8 cellular contexts compared by ENCODE assay signal in genomic region chr10:86755740-86756510, GRCh38. TPM values are rescaled to one million over a fixed set of nuclear protein-coding genes. Genes with fewer than 3 reads are reported as not detected.
A peak's percentile ranks its signal among the peaks of the same experiment; 100 is the strongest.
DNase-seq lines count a peak whose midpoint lies in the region; ATAC-seq and TF ChIP-seq lines count a peak whose summit lies in the region.

No MANE protein-coding gene starts in this region.

- no peaks in the 10 kb centered on the region for H3K27me3 ChIP-seq in ACC112 (ENCODE audit: insufficient read depth, low read length)

- TF ChIP-seq CTCF in activated B cell treated with CpG ODN at 0.5 μM for 24 hours (IDR thresholded peaks at IDR 0.05) (no peak), cardiac fibroblast (IDR thresholded peaks at IDR 0.05; ENCODE audit: low read depth, low read length) (no peak)

- H3K4me1 Mint-ChIP-seq in activated B cell treated with CpG ODN at 0.5 μM for 24 hours, result peaks cover 40% of the 10 kb centered on the region

- H3K79me2 ChIP-seq in ACC112 (ENCODE audit: control insufficient read depth, insufficient read depth, low read length, unreplicated experiment), result peaks cover 75% of the 10 kb centered on the region

- peak overlapping the region; percentile 87 for H3K27ac ChIP-seq in ACC112 (ENCODE audit: low read depth, low read length)

- H3K4me3 ChIP-seq in ACC112 (ENCODE audit: low read depth, low read length) (peak overlapping the region; percentile 86), cardiac fibroblast (replicated peaks in 1 of 2; ENCODE audit: low read depth in 2 of 2, low read length in 2 of 2) (peak overlapping the region; percentile 65 to 72)

- peak overlapping the region; percentile 63 for H3K27ac Mint-ChIP-seq in activated B cell treated with CpG ODN at 0.5 μM for 24 hours

- H3K9me3 Mint-ChIP-seq in activated B cell treated with CpG ODN at 0.5 μM for 24 hours, result no peaks in the 10 kb centered on the region

- peaks cover 9% of the 10 kb centered on the region for H3K4me1 ChIP-seq in ACC112 (ENCODE audit: control insufficient read depth, insufficient read depth, low read length, unreplicated experiment)

- peaks cover 15% of the 10 kb centered on the region for H3K27me3 Mint-ChIP-seq in activated B cell treated with CpG ODN at 0.5 μM for 24 hours

- CTCF ChIA-PET in activated B cell treated with CpG ODN at 0.5 μM for 24 hours (lab: Charles Lee), result no interaction called here

- peak overlapping the region; percentile 90 for H2AFZ ChIP-seq in ACC112 (ENCODE audit: low read length, unreplicated experiment)

- POLR2A ChIA-PET in activated B cell treated with CpG ODN at 0.5 μM for 24 hours (lab: Charles Lee), result interaction anchor here (0.5 to 4.4 kb wide), 4 partner anchors 39 to 215 kb away, joined by 4 to 34 read pairs (median 5); no protein-coding TSS in a partner anchor

- no peaks in the 10 kb centered on the region for H3K36me3 ChIP-seq in ACC112 (ENCODE audit: insufficient read depth, low read length)

- H3K4me3 Mint-ChIP-seq in activated B cell treated with CpG ODN at 0.5 μM for 24 hours, result peak overlapping the region; percentile 86

- DNase-seq in NCI-H2171 treated with DMSO at 0.1 percent for 48 hours (lab: John Stamatoyannopoulos, UW), result peak; percentile 89
- DNase-seq in activated B cell treated with CpG ODN at 0.5 μM for 24 hours, result peak; percentile 90
- DNase-seq in cardiac fibroblast (ENCODE audit: low read depth in 2 of 2), result peak; percentile 83 to 86
- peak; percentile 88 for DNase-seq in iris pigment epithelial cell (ENCODE audit: low read depth)
- DNase-seq in stimulated activated CD4-positive, alpha-beta T cell treated with anti-CD3 and anti-CD28 coated beads, Interleukin-12 subunit alpha, Interleukin-12 subunit beta, amount 100 ng/mL, for 24 hours (ENCODE audit: low read depth in 2 of 2), result peak; percentile 75 to 81

- peaks cover 2% of the 10 kb centered on the region for H3K36me3 Mint-ChIP-seq in activated B cell treated with CpG ODN at 0.5 μM for 24 hours (ENCODE audit: low read depth)

- intact Hi-C loops in activated B cell treated with CpG ODN at 0.5 μM for 24 hours (cut with micrococcal nuclease), result loop anchor here (1.0 to 5.0 kb wide), 4 partner anchors 45 to 344 kb away; partner anchors contain the start of gene SHLD2

- ATAC-seq in GM18868 (IDR thresholded peaks at IDR 0.05; ENCODE audit: unreplicated experiment) (peak; percentile 82), HG03095 (IDR thresholded peaks at IDR 0.05; ENCODE audit: unreplicated experiment) (peak; percentile 73), activated B cell treated with CpG ODN at 0.5 μM for 24 hours (ENCODE audit: low read depth) (peak; percentile 94)

RNA-seq across cellular contexts. Expression of gene BMPR1A, which starts 0.5 kb away (rescaled TPM):
- total RNA-seq in activated B cell treated with CpG ODN at 0.5 μM for 24 hours, result 10.1 and 11.8 TPM in 2 replicates

Comparison
In these comparisons a context has a peak if more than half of its experiments do, and no peak if none do; other contexts are left out.
1. Peak in every context shown above with its lines: DNase-seq, ATAC-seq, H3K4me3 ChIP-seq and H3K27ac ChIP-seq.